In the genomic region with DNA sequence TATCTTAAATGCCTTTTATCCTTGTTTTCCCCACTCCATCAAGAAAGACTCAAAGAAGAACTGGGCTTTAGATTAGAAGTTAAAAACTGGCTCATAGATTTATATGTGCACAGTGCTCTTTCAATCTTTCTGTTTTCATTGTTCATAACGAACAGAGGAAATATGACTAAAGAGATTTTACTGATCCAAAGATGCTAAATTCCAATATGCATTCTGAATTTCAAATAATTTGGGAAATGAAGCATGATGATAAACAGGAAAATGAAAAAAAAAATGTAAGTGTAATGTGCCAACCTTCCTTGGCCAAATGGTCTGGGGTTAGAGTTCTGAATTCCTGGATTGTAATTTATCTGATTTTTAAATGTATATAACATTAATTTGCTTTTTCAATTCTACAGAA, we compare ENCODE assay signal across 32 cellular contexts. TPM values are rescaled to one million over a fixed set of nuclear protein-coding genes. Genes with fewer than 3 reads are reported as not detected.
DNase-seq lines count a peak whose midpoint lies in the region; ATAC-seq, FAIRE-seq and TF ChIP-seq lines count a peak whose summit lies in the region.
"Had no signal": no experiment of that assay in that cellular context is flagged by ENCODE, and none has a peak within 500 bp of the region (broad histone marks: within the 10 kb centered on the region; RNA-seq: fewer than 3 reads in every experiment).

No MANE protein-coding gene starts in this region.

- H3K36me3 ChIP-seq in kidney (ENCODE audit: control insufficient read depth in 1 of 2, insufficient read depth in 2 of 2, low read length in 2 of 2) (no peaks in the 10 kb centered on the region), pancreas (no peaks in the 10 kb centered on the region)
- H3K36me3 ChIP-seq in effector memory CD4-positive, alpha-beta T cell (ENCODE audit: control insufficient read depth, insufficient read depth, low read length), result no peaks in the 10 kb centered on the region
- H3K36me3 ChIP-seq: BE2C, BLaER1 had no signal

- no peak for TF ChIP-seq POLR2A in A549 (IDR thresholded peaks at IDR 0.05; ENCODE audit: low read length)
- no peak for TF ChIP-seq POLR2A in GM12892 (IDR thresholded peaks at IDR 0.05; ENCODE audit: low read depth, low read length)

- WGBS in A549 (ENCODE audit: missing lambda C conversion rate), result 75% methylated on average over 1 of the region's 1 CpG
- WGBS in pancreas, 2 donors, result 67 to 70% methylated on average over 1 of the region's 1 CpG

- no peak for TF ChIP-seq EP300 in A549 (IDR thresholded peaks at IDR 0.05)

- no peak overlapping the region for H3K4me2 ChIP-seq in A549
- H3K4me2 ChIP-seq: BLaER1 had no signal

- H3K27ac ChIP-seq in A549 (no peak overlapping the region), kidney (ENCODE audit: low read depth in 2 of 2, low read length in 2 of 2) (no peak overlapping the region), pancreas (no peak overlapping the region)
- no peak overlapping the region for H3K27ac ChIP-seq in effector memory CD4-positive, alpha-beta T cell (ENCODE audit: insufficient read depth, low read length, poor library complexity, severe bottlenecking)
- H3K27ac ChIP-seq: 22Rv1, BLaER1 had no signal

- no peak overlapping the region for H3K9ac ChIP-seq in kidney (ENCODE audit: low read length in 2 of 2)
- H3K9ac ChIP-seq: BLaER1 had no signal

- DNase-seq in A549 (ENCODE audit: low read depth in 1 of 2, low spot score in 1 of 2) (no peak), dermis microvascular lymphatic vessel endothelial cell (ENCODE audit: low read depth in 2 of 2) (peak; percentile 16 to 29), kidney (no peak), pancreas (no peak), head of caudate nucleus (no peak), GM12892 (ENCODE audit: insufficient read length) (no peak), HuH-7 (ENCODE audit: low spot score) (no peak)
- DNase-seq in effector memory CD4-positive, alpha-beta T cell, result no peak
- DNase-seq: ACHN; BE2C; C1 segment of cervical spinal cord; CD4-positive, alpha-beta memory T cell; CD4-positive, CD25-positive, alpha-beta regulatory T cell; CD8-positive, alpha-beta memory T cell; COR-L47; DMS 273 treated with DMSO at 0.1 percent for 48 hours; DMS153; DMS53; DMS79; DND-41; EL; GDM1 had no signal

- H3K4me1 ChIP-seq in A549 (peaks cover 25% of the 10 kb centered on the region), kidney (ENCODE audit: control insufficient read depth in 1 of 2, insufficient read depth in 1 of 2, low read depth in 1 of 2, low read length in 2 of 2) (no peaks in the 10 kb centered on the region), pancreas (no peaks in the 10 kb centered on the region)
- no peaks in the 10 kb centered on the region for H3K4me1 ChIP-seq in effector memory CD4-positive, alpha-beta T cell (ENCODE audit: control insufficient read depth, insufficient read depth, low read length, poor library complexity, severe bottlenecking)
- H3K4me1 ChIP-seq: BE2C, BLaER1 had no signal

- FAIRE-seq in A549 (lab: Jason Lieb, UNC) (peak; percentile 72), kidney (lab: Jason Lieb, UNC) (peak; percentile 90), pancreas (lab: Jason Lieb, UNC) (peak; percentile 75), GM12892 (lab: Jason Lieb, UNC) (no peak)
- FAIRE-seq: GM12878, GM19239 had no signal

- H3K9me3 ChIP-seq in A549 (no peaks in the 10 kb centered on the region), kidney (ENCODE audit: control insufficient read depth in 1 of 2, low read length in 2 of 2) (no peaks in the 10 kb centered on the region), pancreas (no peaks in the 10 kb centered on the region)
- no peaks in the 10 kb centered on the region for H3K9me3 ChIP-seq in effector memory CD4-positive, alpha-beta T cell (ENCODE audit: control insufficient read depth, low read length)
- H3K9me3 ChIP-seq: BE2C had no signal

- POLR2A ChIA-PET in A549 (lab: Yijun Ruan, JAX), result no interaction called here

- TF ChIP-seq CTCF in A549 (IDR thresholded peaks at IDR 0.05), result no peak
- TF ChIP-seq CTCF in kidney (IDR thresholded peaks at IDR 0.05; ENCODE audit: borderline replicate concordance, extremely low read depth, insufficient read depth), result no peak
- no peak for TF ChIP-seq CTCF in pancreas (IDR thresholded peaks at IDR 0.05)

- H3K4me3 ChIP-seq in A549 (no peak overlapping the region), kidney (ENCODE audit: low read length in 2 of 2) (no peak overlapping the region), pancreas (no peak overlapping the region)
- H3K4me3 ChIP-seq in effector memory CD4-positive, alpha-beta T cell (ENCODE audit: insufficient read depth, low read depth, low read length, poor library complexity, severe bottlenecking), result no peak overlapping the region
- H3K4me3 ChIP-seq: BLaER1, GM12878 had no signal

- CTCF ChIA-PET in A549 (lab: Yijun Ruan, JAX), result interaction anchor here (0.8 to 5.8 kb wide), 3 partner anchors 9 to 245 kb away, joined by 3 to 34 read pairs (median 4); no protein-coding TSS in a partner anchor

- no peak for TF ChIP-seq RAD21 in A549 (conservative IDR thresholded peaks at IDR 0.05 in 1 of 2, IDR thresholded peaks at IDR 0.05 in 1 of 2)

- ATAC-seq in A549 (no peak), pancreas (no peak)
- ATAC-seq: GM12878 had no signal

- H3K27me3 ChIP-seq in pancreas, result no peaks in the 10 kb centered on the region
- no peaks in the 10 kb centered on the region for H3K27me3 ChIP-seq in effector memory CD4-positive, alpha-beta T cell (replicated peaks; ENCODE audit: control insufficient read depth, insufficient read depth, low read length, poor library complexity, severe bottlenecking)
- H3K27me3 ChIP-seq: BE2C, BLaER1 had no signal

- intact Hi-C loops in kidney (cut with DNase I) (no loop called here), pancreas (cut with DNase I) (loop anchor here in 1 of 3 donors (10.0 kb wide), 1 partner anchor 59 kb away; no protein-coding TSS in a partner anchor), head of caudate nucleus (cut with DNase I) (no loop called here)

TF ChIP-seq in A549, 52 proteins besides CTCF, POLR2A, EP300 and RAD21:
- TF ChIP-seq HOXB5 (CRISPR knock-in tag; IDR thresholded peaks at IDR 0.05) (no peak), HOXB13 (CRISPR knock-in tag; IDR thresholded peaks at IDR 0.05; ENCODE audit: low read depth) (no peak), CEBPB (IDR thresholded peaks at IDR 0.05) (no peak), SMC3 (IDR thresholded peaks at IDR 0.05) (no peak), EHMT2 (IDR thresholded peaks at IDR 0.05; ENCODE audit: low read depth) (no peak), MYC (IDR thresholded peaks at IDR 0.05; ENCODE audit: borderline replicate concordance, low read length) (no peak), HDAC2 (IDR thresholded peaks at IDR 0.05) (no peak), RNF2 (IDR thresholded peaks at IDR 0.05; ENCODE audit: borderline replicate concordance, low read depth) (no peak), KDM5A (IDR thresholded peaks at IDR 0.05) (no peak), POLR2AphosphoS2 (conservative IDR thresholded peaks at IDR 0.05; ENCODE audit: low read length) (no peak), ZC3H11A (IDR thresholded peaks at IDR 0.05) (no peak), JUN (IDR thresholded peaks at IDR 0.05) (no peak), TP53 (CRISPR knock-in tag; IDR thresholded peaks at IDR 0.05) (no peak), EHF (CRISPR knock-in tag; IDR thresholded peaks at IDR 0.05) (no peak)
- TF ChIP-seq, protein P1, sequence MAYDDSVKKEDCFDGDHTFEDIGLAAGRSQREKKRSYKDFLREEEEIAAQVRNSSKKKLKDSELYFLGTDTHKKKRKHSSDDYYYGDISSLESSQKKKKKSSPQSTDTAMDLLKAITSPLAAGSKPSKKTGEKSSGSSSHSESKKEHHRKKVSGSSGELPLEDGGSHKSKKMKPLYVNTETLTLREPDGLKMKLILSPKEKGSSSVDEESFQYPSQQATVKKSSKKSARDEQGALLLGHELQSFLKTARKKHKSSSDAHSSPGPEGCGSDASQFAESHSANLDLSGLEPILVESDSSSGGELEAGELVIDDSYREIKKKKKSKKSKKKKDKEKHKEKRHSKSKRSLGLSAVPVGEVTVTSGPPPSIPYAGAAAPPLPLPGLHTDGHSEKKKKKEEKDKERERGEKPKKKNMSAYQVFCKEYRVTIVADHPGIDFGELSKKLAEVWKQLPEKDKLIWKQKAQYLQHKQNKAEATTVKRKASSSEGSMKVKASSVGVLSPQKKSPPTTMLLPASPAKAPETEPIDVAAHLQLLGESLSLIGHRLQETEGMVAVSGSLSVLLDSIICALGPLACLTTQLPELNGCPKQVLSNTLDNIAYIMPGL (CRISPR knock-in tag; IDR thresholded peaks at IDR 0.05; ENCODE audit: borderline replicate concordance), result no peak

RNA-seq across cellular contexts. Expression of a gene that starts 25.0 kb away (rescaled TPM):
- polyA plus RNA-seq in A549 (2011; rRNA removed) (not detected in 2 replicates), A549 (2017; fragmentation: RNase III; extraction: RNeasy Plus Mini Kit Qiagen cat#74134 plus additional on column Dnase treatment) (not detected in 3 replicates), kidney (ENCODE audit: insufficient read depth, low read depth, low replicate concordance) (not detected), pancreas (under 1 TPM in 1 of 2 donors, not detected in 1; 0.09 TPM)
- polyA plus RNA-seq in A549 (2012; cell fraction: cytosol; rRNA removed), result not detected in 2 replicates
- polyA plus RNA-seq in A549 (2012; cell fraction: nucleus; rRNA removed), result not detected in 2 replicates
- polyA minus RNA-seq in A549 (2011; rRNA and poly(A)+ RNA removed), result not detected in 2 replicates
- total RNA-seq in dermis microvascular lymphatic vessel endothelial cell (not detected in 2 replicates), kidney (not detected), pancreas (not detected)
- polyA plus RNA-seq in GM12892 (2012; ENCODE audit: missing spikeins), result not detected
- total RNA-seq: A172; A673; CD4-positive, alpha-beta memory T cell; CD4-positive, CD25-positive, alpha-beta regulatory T cell; CD8-positive, alpha-beta memory T cell; Daoy; G401; GM12878 had no signal
- polyA plus RNA-seq: AG04450; CD14-positive monocyte; CD4-positive, alpha-beta memory T cell; CD4-positive, CD25-positive, alpha-beta regulatory T cell; CD8-positive, alpha-beta memory T cell; GM12878 had no signal

Comparison
In these comparisons a context has a peak if more than half of its experiments do, and no peak if none do; other contexts are left out.
1. DNase-seq: peak in dermis microvascular lymphatic vessel endothelial cell (2 of 2); none in A549 (0 of 2), kidney (single experiment), pancreas (0 of 6), effector memory CD4-positive, alpha-beta T cell (0 of 3), head of caudate nucleus (0 of 42), GM12892 (single experiment) and HuH-7 (single experiment).